22 cellular contexts compared by ENCODE assay signal in the genomic region with DNA sequence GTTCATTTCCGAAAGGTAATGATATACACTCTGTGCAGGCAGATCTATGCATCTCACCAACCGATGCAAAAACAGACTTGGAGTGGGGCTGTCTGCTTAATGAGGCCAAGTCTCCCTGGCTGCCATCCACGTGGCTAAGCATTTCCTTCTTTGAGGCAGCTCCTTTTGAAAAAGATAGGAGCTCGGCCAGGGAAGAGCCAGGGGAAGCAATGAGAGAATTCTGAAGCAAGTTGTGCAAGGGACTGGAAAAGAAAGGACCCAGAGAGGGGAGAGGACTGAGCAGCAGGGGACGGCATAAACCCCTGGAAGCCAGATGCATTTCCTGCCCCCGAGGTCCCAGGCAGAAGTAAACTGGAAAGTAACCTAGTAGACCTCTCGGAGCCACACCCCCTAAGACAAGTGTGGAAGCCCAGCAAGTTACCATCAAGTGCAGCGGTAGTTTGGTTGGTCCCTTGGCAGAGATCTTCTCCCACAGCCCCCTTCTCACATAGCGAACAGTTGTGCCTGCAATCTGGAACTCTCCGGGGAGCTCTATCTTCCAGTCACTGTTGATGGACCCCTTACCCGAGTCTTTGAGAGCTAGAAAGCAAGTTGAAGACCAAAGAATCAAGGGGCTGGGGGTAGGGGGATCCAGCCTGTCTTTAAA.
"Had no signal": no experiment of that assay in that cellular context is flagged by ENCODE, and none has a peak within 500 bp of the region (broad histone marks: within the 10 kb centered on the region; RNA-seq: fewer than 3 reads in every experiment).

No MANE protein-coding gene starts in this region.

- H3K27ac ChIP-seq: adrenal gland, ascending aorta, gastroesophageal sphincter, hepatocyte, neural progenitor cell, right lobe of liver, testis, transverse colon had no signal

- H3K4me3 ChIP-seq: adrenal gland, ascending aorta, gastroesophageal sphincter, hepatocyte, neural progenitor cell, right lobe of liver, testis, transverse colon had no signal

- ATAC-seq: gastroesophageal sphincter; left colon; right lobe of liver; stimulated activated naive CD8-positive, alpha-beta T cell treated with anti-CD3 and anti-CD28 coated beads, Interleukin-15, Interleukin-2, amounts not matched to agents 100 U/mL and 50 U/mL, for 24 hours had no signal

- DNase-seq: activated CD4-positive, alpha-beta T cell treated with anti-CD3 and anti-CD28 coated beads for 4 hours; activated CD4-positive, alpha-beta T cell treated with anti-CD3 and anti-CD28 coated beads, Interleukin-2, amount 50 U/mL, for 4 hours; activated CD8-positive, alpha-beta memory T cell treated with anti-CD3 and anti-CD28 coated beads, Interleukin-2, amount 50 U/mL, for 4 hours; activated effector memory CD4-positive, alpha-beta T cell treated with anti-CD3 and anti-CD28 coated beads, Interleukin-2, amount 50 U/mL, for 16 hours; activated naive CD4-positive, alpha-beta T cell treated with anti-CD3 and anti-CD28 coated beads for 36 hours; activated naive CD8-positive, alpha-beta T cell treated with anti-CD3 and anti-CD28 coated beads for 36 hours; activated T-cell treated with anti-CD3 and anti-CD28 coated beads, Interleukin-2, amount 50 U/mL, for 1 hour; central memory CD4-positive, alpha-beta T cell; effector CD8-positive, alpha-beta T cell; left colon; natural killer cell; occipital lobe; right lobe of liver; stimulated activated CD4-positive, alpha-beta T cell treated with anti-CD3 and anti-CD28 coated beads, Interleukin-2, amount 100 ng/mL, for 48 hours; stimulated activated naive CD8-positive, alpha-beta T cell treated with anti-CD3 and anti-CD28 coated beads, Interleukin-15, Interleukin-2, amounts not matched to agents 100 U/mL and 50 U/mL, for 24 hours; testis; transverse colon had no signal
